Comparison of ENCODE assay signal across 15 cellular contexts in genomic region chr1:241608379-241609033, GRCh38. TPM values are rescaled to one million over a fixed set of nuclear protein-coding genes. Genes with fewer than 3 reads are reported as not detected.
DNase-seq lines count a peak whose midpoint lies in the region; ATAC-seq and TF ChIP-seq lines count a peak whose summit lies in the region.
"Had no signal": no experiment of that assay in that cellular context is flagged by ENCODE, and none has a peak within 500 bp of the region (broad histone marks: within the 10 kb centered on the region; RNA-seq: fewer than 3 reads in every experiment).

No MANE protein-coding gene starts in this region.

- H2BK5ac ChIP-seq in trophoblast cell (ENCODE audit: low read depth, low read length, poor library complexity) = no peak overlapping the region

- H3K4me1 Mint-ChIP-seq in activated naive CD4-positive, alpha-beta T cell treated with anti-CD3 and anti-CD28 coated beads, Interleukin-2, amount 10 ng/mL, durations not matched to agents 7 days and 5 days = no peaks in the 10 kb centered on the region

- H3K4me3 ChIP-seq in PC-3 (ENCODE audit: low read length) (no peak overlapping the region), trophoblast cell (ENCODE audit: low read depth, low read length) (no peak overlapping the region)
- H3K4me3 ChIP-seq: left lung had no signal

- H3K27me3 Mint-ChIP-seq in activated naive CD4-positive, alpha-beta T cell treated with anti-CD3 and anti-CD28 coated beads, Interleukin-2, amount 10 ng/mL, durations not matched to agents 7 days and 5 days = no peaks in the 10 kb centered on the region
- H3K27me3 Mint-ChIP-seq: type B pancreatic cell had no signal

- no peak overlapping the region for H2AK5ac ChIP-seq in trophoblast cell (ENCODE audit: low read length)

- peaks cover 9% of the 10 kb centered on the region for H3F3A ChIP-seq in PC-3 (ENCODE audit: low read length, unreplicated experiment)

- ATAC-seq in activated naive CD4-positive, alpha-beta T cell treated with anti-CD3 and anti-CD28 coated beads, Interleukin-2, amount 50 U/mL, for 72 hours = peak; percentile 53 to 74
- ATAC-seq in PC-3 (peak; percentile 29), esophagus mucosa (peak; percentile 65), HG03378 (IDR thresholded peaks at IDR 0.05; ENCODE audit: unreplicated experiment) (no peak)
- ATAC-seq: left lung had no signal

- no peaks in the 10 kb centered on the region for H3K9me3 Mint-ChIP-seq in activated naive CD4-positive, alpha-beta T cell treated with anti-CD3 and anti-CD28 coated beads, Interleukin-2, amount 50 U/mL, for 72 hours
- H3K9me3 Mint-ChIP-seq in activated naive CD4-positive, alpha-beta T cell treated with anti-CD3 and anti-CD28 coated beads, Interleukin-2, amount 10 ng/mL, durations not matched to agents 7 days and 5 days = no peaks in the 10 kb centered on the region
- H3K9me3 Mint-ChIP-seq: type B pancreatic cell had no signal

- no peak for DNase-seq in activated naive CD4-positive, alpha-beta T cell treated with anti-CD3 and anti-CD28 coated beads, Interleukin-2, amount 50 U/mL, for 72 hours (ENCODE audit: low spot score in 2 of 2)
- no peak for DNase-seq in activated naive CD4-positive, alpha-beta T cell treated with anti-CD3 and anti-CD28 coated beads, Interleukin-2, amount 10 ng/mL, durations not matched to agents 7 days and 5 days
- DNase-seq in PC-3 (peak; percentile 94), hypothalamus (lab: John Stamatoyannopoulos, UW) (no peak), trophoblast cell (no peak)
- DNase-seq in stimulated activated CD8-positive, alpha-beta memory T cell treated with anti-CD3 and anti-CD28 coated beads, Interleukin-4, amount 100 ng/mL, for 48 hours = no peak
- DNase-seq: activated effector memory CD4-positive, alpha-beta T cell treated with Interleukin-2 at 50 U/mL for 16 hours; left lung; NCI-H748 treated with DMSO at 0.1 percent for 48 hours; small intestine had no signal

- POLR2A ChIA-PET in PC-3 (lab: Charles Lee; ENCODE audit: unreplicated experiment) = no interaction called here

- H3K18ac ChIP-seq in trophoblast cell (ENCODE audit: low read length) = no peak overlapping the region

- BruUV-seq in PC-3 (replicated peaks; lab: Mats Ljungman, UMichigan) = no TSS peak

- no peak overlapping the region for H3K23ac ChIP-seq in trophoblast cell (ENCODE audit: low read length)

- no peak for TF ChIP-seq CTCF in PC-3 (conservative IDR thresholded peaks at IDR 0.05; ENCODE audit: low read depth, low read length)

- H3K9me2 ChIP-seq in PC-3 (replicated peaks; ENCODE audit: low read length) = no peaks in the 10 kb centered on the region

- H3K36me3 Mint-ChIP-seq in activated naive CD4-positive, alpha-beta T cell treated with anti-CD3 and anti-CD28 coated beads, Interleukin-2, amount 50 U/mL, for 72 hours = peaks cover 0 to 2% of the 10 kb centered on the region in 2 donors
- H3K36me3 Mint-ChIP-seq in activated naive CD4-positive, alpha-beta T cell treated with anti-CD3 and anti-CD28 coated beads, Interleukin-2, amount 10 ng/mL, durations not matched to agents 7 days and 5 days = no peaks in the 10 kb centered on the region

- H3K36me3 ChIP-seq in PC-3 (ENCODE audit: low read depth, low read length) (no peaks in the 10 kb centered on the region), trophoblast cell (ENCODE audit: control insufficient read depth in 1 of 2, insufficient read depth in 2 of 2, low read length in 2 of 2) (peaks cover 4 to 9% of the 10 kb centered on the region in 2 experiments)
- H3K36me3 ChIP-seq: left lung had no signal

- H3K79me1 ChIP-seq in trophoblast cell (ENCODE audit: low read length) = no peaks in the 10 kb centered on the region

- H2BK120ac ChIP-seq in trophoblast cell (ENCODE audit: insufficient read depth, low read length, poor library complexity) = no peak overlapping the region

- no peaks in the 10 kb centered on the region for H4K20me1 ChIP-seq in PC-3 (ENCODE audit: low read length)

- no peak overlapping the region for H3K4ac ChIP-seq in trophoblast cell (ENCODE audit: low read depth, low read length)

- CTCF ChIA-PET in activated naive CD4-positive, alpha-beta T cell treated with anti-CD3 and anti-CD28 coated beads, Interleukin-2, amount 10 ng/mL, durations not matched to agents 7 days and 5 days (lab: Charles Lee) = interaction anchor here (2.2 to 3.4 kb wide), 2 partner anchors 13 to 19 kb away, joined by 8 to 22 read pairs; no protein-coding TSS in a partner anchor
- CTCF ChIA-PET in PC-3 (lab: Charles Lee) = interaction anchor here (1.0 kb wide), 1 partner anchor 76 kb away, joined by 3 read pairs; the partner anchor contains the start of gene KMO

- H3K27ac ChIP-seq in PC-3 (ENCODE audit: low read length) = peak overlapping the region; percentile 88
- H3K27ac ChIP-seq in trophoblast cell (ENCODE audit: low read depth, low read length) = no peak overlapping the region
- H3K27ac ChIP-seq: left lung had no signal

- H3K4me3 Mint-ChIP-seq in activated naive CD4-positive, alpha-beta T cell treated with anti-CD3 and anti-CD28 coated beads, Interleukin-2, amount 10 ng/mL, durations not matched to agents 7 days and 5 days = no peak overlapping the region
- H3K4me3 Mint-ChIP-seq: type B pancreatic cell had no signal

- H3K4me1 ChIP-seq in PC-3 (ENCODE audit: insufficient read depth, low read length) (peaks cover 97% of the 10 kb centered on the region), trophoblast cell (ENCODE audit: control insufficient read depth in 1 of 2, insufficient read depth in 2 of 2, low read length in 2 of 2) (peaks cover 0 to 8% of the 10 kb centered on the region in 2 experiments)

- no peak overlapping the region for H3K27ac Mint-ChIP-seq in activated naive CD4-positive, alpha-beta T cell treated with anti-CD3 and anti-CD28 coated beads, Interleukin-2, amount 50 U/mL, for 72 hours
- no peak overlapping the region for H3K27ac Mint-ChIP-seq in activated naive CD4-positive, alpha-beta T cell treated with anti-CD3 and anti-CD28 coated beads, Interleukin-2, amount 10 ng/mL, durations not matched to agents 7 days and 5 days
- H3K27ac Mint-ChIP-seq: type B pancreatic cell had no signal

- no peaks in the 10 kb centered on the region for H3K27me3 ChIP-seq in PC-3 (ENCODE audit: low read length)
- no peaks in the 10 kb centered on the region for H3K27me3 ChIP-seq in trophoblast cell (ENCODE audit: insufficient read depth, low read length)
- H3K27me3 ChIP-seq: left lung had no signal

- peak overlapping the region; percentile 71 for H3K4me2 ChIP-seq in PC-3 (ENCODE audit: low read length)
- no peak overlapping the region for H3K4me2 ChIP-seq in trophoblast cell (ENCODE audit: low read length)

- intact Hi-C loops in PC-3 (cut with micrococcal nuclease) = no loop called here

- H2AFZ ChIP-seq in PC-3 (ENCODE audit: low read length) (no peak overlapping the region), trophoblast cell (ENCODE audit: insufficient read depth, low read length, poor library complexity) (no peak overlapping the region)

- no peak overlapping the region for H3K14ac ChIP-seq in trophoblast cell (ENCODE audit: low read length)

- H4K8ac ChIP-seq in trophoblast cell (ENCODE audit: low read depth, low read length) = no peak overlapping the region

- H2BK12ac ChIP-seq in trophoblast cell (ENCODE audit: low read length) = no peak overlapping the region

- no CpG with 5 or more reads among the region's 3 CpGs for WGBS in trophoblast cell (ENCODE audit: extremely low coverage, insufficient coverage, insufficient read length)

- peak overlapping the region; percentile 68 for H3K9ac ChIP-seq in PC-3 (ENCODE audit: low read length)
- no peak overlapping the region for H3K9ac ChIP-seq in trophoblast cell (ENCODE audit: low read length)

- H3K79me2 ChIP-seq in PC-3 (ENCODE audit: low read length) (no peaks in the 10 kb centered on the region), trophoblast cell (ENCODE audit: control insufficient read depth, insufficient read depth, low read length, poor library complexity) (no peaks in the 10 kb centered on the region)

- no peak overlapping the region for H4K12ac ChIP-seq in trophoblast cell (ENCODE audit: low read depth, low read length)

- H4K91ac ChIP-seq in trophoblast cell (ENCODE audit: low read depth, low read length) = no peak overlapping the region

- H3K9me3 ChIP-seq in PC-3 (ENCODE audit: low read length) (no peaks in the 10 kb centered on the region), trophoblast cell (ENCODE audit: insufficient read depth, low read depth, low read length) (no peaks in the 10 kb centered on the region)
- H3K9me3 ChIP-seq: left lung had no signal

RNA-seq across cellular contexts. Expression of gene CHML, which starts 31.7 kb away (rescaled TPM):
- 10 to 100 TPM; 13.1 to 16.2 TPM for total RNA-seq in activated naive CD4-positive, alpha-beta T cell treated with anti-CD3 and anti-CD28 coated beads, Interleukin-2, amount 50 U/mL, for 72 hours
- total RNA-seq in PC-3 (2014; rRNA removed) (54.5 and 68.6 TPM in 2 replicates), esophagus mucosa (4.1 TPM)
- polyA plus RNA-seq in trophoblast cell (2013) = 9.6 and 10.3 TPM in 2 replicates

RNA-seq across cellular contexts. Expression of gene OPN3, which starts 31.7 kb away (rescaled TPM):
- 10 to 100 TPM in 1 of 2 donors, 1 to 10 TPM in 1; 8.2 to 13.6 TPM for total RNA-seq in activated naive CD4-positive, alpha-beta T cell treated with anti-CD3 and anti-CD28 coated beads, Interleukin-2, amount 50 U/mL, for 72 hours
- total RNA-seq in PC-3 (2014; rRNA removed) = 44.8 and 45.5 TPM in 2 replicates
- 11.0 TPM for total RNA-seq in esophagus mucosa
- polyA plus RNA-seq in trophoblast cell (2013) = 211 and 231 TPM in 2 replicates

RNA-seq across cellular contexts. Expression of gene WDR64, which starts 43.6 kb away (rescaled TPM):
- total RNA-seq in activated naive CD4-positive, alpha-beta T cell treated with anti-CD3 and anti-CD28 coated beads, Interleukin-2, amount 50 U/mL, for 72 hours = not detected
- total RNA-seq in PC-3 (2014; rRNA removed) = not detected in 2 replicates
- total RNA-seq in esophagus mucosa = not detected
- polyA plus RNA-seq in trophoblast cell (2013) = 0.72 and 0.86 TPM in 2 replicates
- total RNA-seq: cerebellum, glomerular endothelial cell, left lung had no signal
- polyA plus RNA-seq: small intestine had no signal
